3 cellular contexts compared by ENCODE assay signal in the genomic region with DNA sequence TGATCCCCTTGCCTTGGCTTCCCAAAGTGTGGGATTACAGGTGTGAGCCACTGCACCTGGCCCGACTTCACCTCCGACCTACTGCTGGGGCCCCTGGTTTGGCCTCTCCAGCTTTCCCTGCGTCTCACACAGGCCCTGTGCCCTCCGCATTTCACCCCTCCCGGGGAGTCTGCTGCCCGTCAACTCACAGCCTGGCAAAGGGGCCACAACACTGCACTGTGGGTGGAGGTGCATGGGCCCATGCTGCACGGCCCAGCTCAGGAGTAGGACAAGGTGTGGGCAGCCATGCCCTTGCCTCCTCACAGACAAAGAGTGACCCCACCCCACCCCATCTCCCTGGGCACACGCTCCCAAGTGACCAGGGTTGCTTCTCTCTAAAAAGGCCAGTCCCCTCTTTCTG.
TF ChIP-seq lines count a peak whose summit lies in the region.

No MANE protein-coding gene starts in this region.

TF ChIP-seq in IMR-90, 13 proteins besides CTCF, POLR2A, EP300 and RAD21:
- TF ChIP-seq MAFK (IDR thresholded peaks at IDR 0.05; ENCODE audit: low read depth, low read length) (no peak), FOS (IDR thresholded peaks at IDR 0.05; ENCODE audit: low read depth, low read length) (no peak), SMC3 (IDR thresholded peaks at IDR 0.05; ENCODE audit: low read depth, low read length) (no peak), MXI1 (IDR thresholded peaks at IDR 0.05; ENCODE audit: borderline replicate concordance, low read depth, low read length) (no peak)

TF ChIP-seq in H1, 55 proteins besides CTCF, POLR2A, EP300 and RAD21:
- no peak for TF ChIP-seq EZH2 (IDR thresholded peaks at IDR 0.05; ENCODE audit: low read depth, low read length, severe bottlenecking)
- TF ChIP-seq CREB1 (IDR thresholded peaks at IDR 0.05): no peak
- TF ChIP-seq SIRT6 (IDR thresholded peaks at IDR 0.05; ENCODE audit: low read length): no peak
- TF ChIP-seq, protein P1, sequence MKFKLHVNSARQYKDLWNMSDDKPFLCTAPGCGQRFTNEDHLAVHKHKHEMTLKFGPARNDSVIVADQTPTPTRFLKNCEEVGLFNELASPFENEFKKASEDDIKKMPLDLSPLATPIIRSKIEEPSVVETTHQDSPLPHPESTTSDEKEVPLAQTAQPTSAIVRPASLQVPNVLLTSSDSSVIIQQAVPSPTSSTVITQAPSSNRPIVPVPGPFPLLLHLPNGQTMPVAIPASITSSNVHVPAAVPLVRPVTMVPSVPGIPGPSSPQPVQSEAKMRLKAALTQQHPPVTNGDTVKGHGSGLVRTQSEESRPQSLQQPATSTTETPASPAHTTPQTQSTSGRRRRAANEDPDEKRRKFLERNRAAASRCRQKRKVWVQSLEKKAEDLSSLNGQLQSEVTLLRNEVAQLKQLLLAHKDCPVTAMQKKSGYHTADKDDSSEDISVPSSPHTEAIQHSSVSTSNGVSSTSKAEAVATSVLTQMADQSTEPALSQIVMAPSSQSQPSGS (IDR thresholded peaks at IDR 0.05; ENCODE audit: low read length): no peak
- no peak for TF ChIP-seq RNF2 (IDR thresholded peaks at IDR 0.05; ENCODE audit: borderline replicate concordance, low read depth, low read length, missing control alignments, poor library complexity, severe bottlenecking)
- TF ChIP-seq KDM1A (IDR thresholded peaks at IDR 0.05; ENCODE audit: borderline replicate concordance, low read length): no peak
- no peak for TF ChIP-seq NANOG (IDR thresholded peaks at IDR 0.05; ENCODE audit: insufficient read depth, low read depth, low read length, poor library complexity, severe bottlenecking)
TF ChIP-seq in H1: peak in this region for 0.

TF ChIP-seq in WTC11, 78 proteins besides CTCF, POLR2A, EP300 and RAD21:
- TF ChIP-seq ZNF138 (CRISPR knock-in tag; conservative IDR thresholded peaks at IDR 0.05) (no peak), ESRRA (CRISPR knock-in tag; IDR thresholded peaks at IDR 0.05; ENCODE audit: borderline replicate concordance) (no peak), PRRX2 (CRISPR knock-in tag; IDR thresholded peaks at IDR 0.05) (no peak), FOXK1 (CRISPR knock-in tag; IDR thresholded peaks at IDR 0.05) (no peak), IRF2 (CRISPR knock-in tag; IDR thresholded peaks at IDR 0.05; ENCODE audit: borderline replicate concordance, low read depth) (no peak), ZNF396 (CRISPR knock-in tag; IDR thresholded peaks at IDR 0.05; ENCODE audit: borderline replicate concordance) (no peak), GRHL2 (CRISPR knock-in tag; IDR thresholded peaks at IDR 0.05; ENCODE audit: insufficient replicate concordance, severe bottlenecking) (no peak)
- TF ChIP-seq, protein P2, sequence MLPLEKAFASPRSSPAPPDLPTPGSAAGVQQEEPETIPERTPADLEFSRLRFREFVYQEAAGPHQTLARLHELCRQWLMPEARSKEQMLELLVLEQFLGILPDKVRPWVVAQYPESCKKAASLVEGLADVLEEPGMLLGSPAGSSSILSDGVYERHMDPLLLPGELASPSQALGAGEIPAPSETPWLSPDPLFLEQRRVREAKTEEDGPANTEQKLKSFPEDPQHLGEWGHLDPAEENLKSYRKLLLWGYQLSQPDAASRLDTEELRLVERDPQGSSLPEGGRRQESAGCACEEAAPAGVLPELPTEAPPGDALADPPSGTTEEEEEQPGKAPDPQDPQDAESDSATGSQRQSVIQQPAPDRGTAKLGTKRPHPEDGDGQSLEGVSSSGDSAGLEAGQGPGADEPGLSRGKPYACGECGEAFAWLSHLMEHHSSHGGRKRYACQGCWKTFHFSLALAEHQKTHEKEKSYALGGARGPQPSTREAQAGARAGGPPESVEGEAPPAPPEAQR (CRISPR knock-in tag; IDR thresholded peaks at IDR 0.05): no peak
- TF ChIP-seq, protein P3, sequence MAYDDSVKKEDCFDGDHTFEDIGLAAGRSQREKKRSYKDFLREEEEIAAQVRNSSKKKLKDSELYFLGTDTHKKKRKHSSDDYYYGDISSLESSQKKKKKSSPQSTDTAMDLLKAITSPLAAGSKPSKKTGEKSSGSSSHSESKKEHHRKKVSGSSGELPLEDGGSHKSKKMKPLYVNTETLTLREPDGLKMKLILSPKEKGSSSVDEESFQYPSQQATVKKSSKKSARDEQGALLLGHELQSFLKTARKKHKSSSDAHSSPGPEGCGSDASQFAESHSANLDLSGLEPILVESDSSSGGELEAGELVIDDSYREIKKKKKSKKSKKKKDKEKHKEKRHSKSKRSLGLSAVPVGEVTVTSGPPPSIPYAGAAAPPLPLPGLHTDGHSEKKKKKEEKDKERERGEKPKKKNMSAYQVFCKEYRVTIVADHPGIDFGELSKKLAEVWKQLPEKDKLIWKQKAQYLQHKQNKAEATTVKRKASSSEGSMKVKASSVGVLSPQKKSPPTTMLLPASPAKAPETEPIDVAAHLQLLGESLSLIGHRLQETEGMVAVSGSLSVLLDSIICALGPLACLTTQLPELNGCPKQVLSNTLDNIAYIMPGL (CRISPR knock-in tag; IDR thresholded peaks at IDR 0.05): no peak
- TF ChIP-seq, protein P4, sequence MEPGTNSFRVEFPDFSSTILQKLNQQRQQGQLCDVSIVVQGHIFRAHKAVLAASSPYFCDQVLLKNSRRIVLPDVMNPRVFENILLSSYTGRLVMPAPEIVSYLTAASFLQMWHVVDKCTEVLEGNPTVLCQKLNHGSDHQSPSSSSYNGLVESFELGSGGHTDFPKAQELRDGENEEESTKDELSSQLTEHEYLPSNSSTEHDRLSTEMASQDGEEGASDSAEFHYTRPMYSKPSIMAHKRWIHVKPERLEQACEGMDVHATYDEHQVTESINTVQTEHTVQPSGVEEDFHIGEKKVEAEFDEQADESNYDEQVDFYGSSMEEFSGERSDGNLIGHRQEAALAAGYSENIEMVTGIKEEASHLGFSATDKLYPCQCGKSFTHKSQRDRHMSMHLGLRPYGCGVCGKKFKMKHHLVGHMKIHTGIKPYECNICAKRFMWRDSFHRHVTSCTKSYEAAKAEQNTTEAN (CRISPR knock-in tag; IDR thresholded peaks at IDR 0.05): no peak
- TF ChIP-seq, protein P5, sequence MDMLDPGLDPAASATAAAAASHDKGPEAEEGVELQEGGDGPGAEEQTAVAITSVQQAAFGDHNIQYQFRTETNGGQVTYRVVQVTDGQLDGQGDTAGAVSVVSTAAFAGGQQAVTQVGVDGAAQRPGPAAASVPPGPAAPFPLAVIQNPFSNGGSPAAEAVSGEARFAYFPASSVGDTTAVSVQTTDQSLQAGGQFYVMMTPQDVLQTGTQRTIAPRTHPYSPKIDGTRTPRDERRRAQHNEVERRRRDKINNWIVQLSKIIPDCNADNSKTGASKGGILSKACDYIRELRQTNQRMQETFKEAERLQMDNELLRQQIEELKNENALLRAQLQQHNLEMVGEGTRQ (CRISPR knock-in tag; IDR thresholded peaks at IDR 0.05): no peak
